Comparison of ENCODE assay signal across 8 cellular contexts in the genomic region with DNA sequence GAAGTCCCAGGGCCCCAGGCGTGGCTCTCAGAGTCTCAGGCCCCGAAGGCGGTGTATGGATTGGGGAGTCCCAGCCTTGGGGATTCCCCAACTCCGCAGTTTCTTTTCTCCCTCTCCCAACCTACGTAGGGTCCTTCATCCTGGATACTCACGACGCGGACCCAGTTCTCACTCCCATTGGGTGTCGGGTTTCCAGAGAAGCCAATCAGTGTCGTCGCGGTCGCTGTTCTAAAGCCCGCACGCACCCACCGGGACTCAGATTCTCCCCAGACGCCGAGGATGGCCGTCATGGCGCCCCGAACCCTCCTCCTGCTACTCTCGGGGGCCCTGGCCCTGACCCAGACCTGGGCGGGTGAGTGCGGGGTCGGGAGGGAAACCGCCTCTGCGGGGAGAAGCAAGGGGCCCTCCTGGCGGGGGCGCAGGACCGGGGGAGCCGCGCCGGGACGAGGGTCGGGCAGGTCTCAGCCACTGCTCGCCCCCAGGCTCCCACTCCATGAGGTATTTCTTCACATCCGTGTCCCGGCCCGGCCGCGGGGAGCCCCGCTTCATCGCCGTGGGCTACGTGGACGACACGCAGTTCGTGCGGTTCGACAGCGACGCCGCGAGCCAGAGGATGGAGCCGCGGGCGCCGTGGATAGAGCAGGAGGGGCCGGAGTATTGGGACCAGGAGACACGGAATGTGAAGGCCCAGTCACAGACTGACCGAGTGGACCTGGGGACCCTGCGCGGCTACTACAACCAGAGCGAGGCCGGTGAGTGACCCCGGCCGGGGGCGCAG. TPM values are rescaled to one million over a fixed set of nuclear protein-coding genes. Genes with fewer than 3 reads are reported as not detected.
DNase-seq lines count a peak whose midpoint lies in the region; ATAC-seq lines count a peak whose summit lies in the region.

A gene (plus strand): TSS at position 258 of the 778 bp plus-strand sequence. CDS start 22 bp downstream, at position 280.

- no peaks in the 10 kb centered on the region for H3K9me3 Mint-ChIP-seq in dendritic cell treated with granulocyte-macrophage colony-stimulating factor and Interleukin-4, amounts not matched to agents 40 ng/mL and 50 ng/mL, for 4 days

- peak within 1 kb of the TSS; percentile 80 to 87 (median 86) for H3K27ac ChIP-seq in BLaER1 treated with 17β-estradiol and CSF1 and Interleukin-3, amounts not matched to agents 10 nM and 100 nM

- H3K4me3 Mint-ChIP-seq in dendritic cell treated with granulocyte-macrophage colony-stimulating factor and Interleukin-4, amounts not matched to agents 40 ng/mL and 50 ng/mL, for 4 days = peak within 1 kb of the TSS; percentile 94

- H3K4me1 ChIP-seq in BLaER1 treated with 17β-estradiol and CSF1 and Interleukin-3, amounts not matched to agents 10 nM and 100 nM = peaks cover 9 to 22% (median 18%) of the 10 kb centered on the region in 10 experiments

- H3K4me2 ChIP-seq in BLaER1 treated with 17β-estradiol and CSF1 and Interleukin-3, amounts not matched to agents 10 nM and 100 nM = peak within 1 kb of the TSS; percentile 79 to 92 (median 82)

- intact Hi-C loops in dendritic cell treated with granulocyte-macrophage colony-stimulating factor and Interleukin-4, amounts not matched to agents 40 ng/mL and 50 ng/mL, for 4 days (cut with micrococcal nuclease) = loop anchor here (5.0 to 10.0 kb wide), 2 partner anchors 35 to 122 kb away; a partner anchor contains a TSS

- ATAC-seq in GM19351 (IDR thresholded peaks at IDR 0.05; ENCODE audit: unreplicated experiment) = peak; percentile 91
- peak; percentile 92 for ATAC-seq in HG03520 (IDR thresholded peaks at IDR 0.05; ENCODE audit: unreplicated experiment)
- peak; percentile 97 for ATAC-seq in left lobe of liver

- DNase-seq in NCI-H69 (lab: John Stamatoyannopoulos, UW) = peak; percentile 96
- peak; percentile 80 to 95 for DNase-seq in activated CD4-positive, alpha-beta T cell treated with anti-CD3 and anti-CD28 coated beads, Interleukin-2, amount 50 U/mL, for 24 hours (ENCODE audit: low read depth in 1 of 2, low spot score in 1 of 2)
- peak; percentile 89 for DNase-seq in left lobe of liver (ENCODE audit: low spot score)
- peak; percentile 90 to 91 for DNase-seq in stimulated activated CD4-positive, alpha-beta T cell treated with anti-CD3 and anti-CD28 coated beads, Interleukin-2, amount 100 ng/mL, for 24 hours

- H3K4me3 ChIP-seq in BLaER1 treated with 17β-estradiol and CSF1 and Interleukin-3, amounts not matched to agents 10 nM and 100 nM = peak within 1 kb of the TSS; percentile 74 to 85 (median 81)

- peaks cover 59% of the 10 kb centered on the region for H3K4me1 Mint-ChIP-seq in dendritic cell treated with granulocyte-macrophage colony-stimulating factor and Interleukin-4, amounts not matched to agents 40 ng/mL and 50 ng/mL, for 4 days (ENCODE audit: low read depth)

- H4K20me1 ChIP-seq in BLaER1 treated with 17β-estradiol and CSF1 and Interleukin-3, amounts not matched to agents 10 nM and 100 nM = peaks cover 24 to 39% (median 35%) of the 10 kb centered on the region in 11 experiments; a peak in 20 of 22 replicates

- peak within 1 kb of the TSS; percentile 87 to 93 (median 90) for H3K9ac ChIP-seq in BLaER1 treated with 17β-estradiol and CSF1 and Interleukin-3, amounts not matched to agents 10 nM and 100 nM

- no peaks in the 10 kb centered on the region for H3K27me3 Mint-ChIP-seq in dendritic cell treated with granulocyte-macrophage colony-stimulating factor and Interleukin-4, amounts not matched to agents 40 ng/mL and 50 ng/mL, for 4 days

- H3K27me3 ChIP-seq in BLaER1 treated with 17β-estradiol and CSF1 and Interleukin-3, amounts not matched to agents 10 nM and 100 nM = no peaks in the 10 kb centered on the region

- H3K36me3 ChIP-seq in BLaER1 treated with 17β-estradiol and CSF1 and Interleukin-3, amounts not matched to agents 10 nM and 100 nM = peaks cover 11 to 35% (median 20%) of the 10 kb centered on the region in 11 experiments; a peak in 20 of 22 replicates

- peak within 1 kb of the TSS; percentile 96 for H3K27ac Mint-ChIP-seq in dendritic cell treated with granulocyte-macrophage colony-stimulating factor and Interleukin-4, amounts not matched to agents 40 ng/mL and 50 ng/mL, for 4 days

- peaks cover 58% of the 10 kb centered on the region for H3K36me3 Mint-ChIP-seq in dendritic cell treated with granulocyte-macrophage colony-stimulating factor and Interleukin-4, amounts not matched to agents 40 ng/mL and 50 ng/mL, for 4 days (ENCODE audit: low read depth)

- no peaks in the 10 kb centered on the region for H3K9me3 ChIP-seq in BLaER1 treated with 17β-estradiol and CSF1 and Interleukin-3, amounts not matched to agents 10 nM and 100 nM (replicated peaks in 1 of 11)

RNA-seq across cellular contexts. Expression of the gene that starts here (rescaled TPM):
- total RNA-seq in left lobe of liver = 125 TPM

Comparison
In these comparisons a context has a peak if more than half of its experiments do, and no peak if none do; other contexts are left out.
1. Peak in every context shown above with its lines: DNase-seq, ATAC-seq, H3K4me3 ChIP-seq and H3K27ac ChIP-seq.